ENCODE assay signal across 26 cellular contexts in the genomic region with DNA sequence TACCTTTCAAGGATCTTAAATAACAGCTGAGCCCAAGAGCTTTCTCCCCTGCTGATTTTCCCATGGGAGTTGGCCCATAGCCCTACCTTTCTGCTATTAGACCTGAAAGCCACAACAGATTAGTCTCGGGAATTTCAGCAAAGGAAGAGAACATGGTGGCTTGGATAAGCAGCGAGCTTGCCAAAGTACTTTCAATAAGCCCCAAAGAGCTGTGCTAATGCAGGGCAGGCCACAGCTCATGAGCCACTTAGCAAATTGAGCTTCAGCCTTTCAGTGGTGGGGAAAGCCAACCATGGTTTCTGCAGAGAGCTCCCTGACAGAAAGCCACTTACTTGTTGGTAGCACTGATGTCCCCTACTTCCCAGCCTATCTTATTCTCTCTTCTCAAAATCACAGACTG.
"Had no signal": no experiment of that assay in that cellular context is flagged by ENCODE, and none has a peak within 500 bp of the region (broad histone marks: within the 10 kb centered on the region; RNA-seq: fewer than 3 reads in every experiment).

No MANE protein-coding gene starts in this region.

- H3K9me3 ChIP-seq: ovary, psoas muscle, right lobe of liver, sigmoid colon, stomach, thoracic aorta, thyroid gland, tibial nerve, upper lobe of right lung, uterus had no signal

- H3K27ac ChIP-seq: ovary, parathyroid adenoma, psoas muscle, right lobe of liver, sigmoid colon, stomach, thoracic aorta, thyroid gland, tibial nerve, upper lobe of right lung, uterus had no signal

- H3K27me3 ChIP-seq: ovary, right lobe of liver, sigmoid colon, stomach, thyroid gland, tibial nerve, upper lobe of right lung, uterus had no signal

- ATAC-seq: naive thymus-derived CD8-positive, alpha-beta T cell; natural killer cell treated with Interleukin-12 subunit alpha and Interleukin-12 subunit beta and Interleukin-15 and Interleukin-18, amount 100 ng/mL, for 72 hours; psoas muscle; right cardiac atrium; right lobe of liver; stimulated activated effector memory CD8-positive, alpha-beta T cell treated with anti-CD3 and anti-CD28 coated beads, Interleukin-12 subunit alpha, Interleukin-12 subunit beta, amount 100 ng/mL, for 72 hours; stimulated activated naive B cell treated with anti-CD40 and anti-IgM and Interleukin-4, amounts not matched to agents 10 μg/mL and 1 μg/mL and 100 μg/mL, for 72 hours; upper lobe of right lung had no signal

- H3K9ac ChIP-seq: parathyroid adenoma had no signal

- DNase-seq: naive thymus-derived CD8-positive, alpha-beta T cell; nephron progenitor cell; occipital lobe; ovary; posterior cingulate gyrus; psoas muscle; right cardiac atrium; right lobe of liver; sigmoid colon; small intestine; stimulated activated CD4-positive, alpha-beta T cell treated with anti-CD3 and anti-CD28 coated beads, Interleukin-15, amount 100 ng/mL, for 24 hours; stimulated activated CD4-positive, alpha-beta T cell treated with anti-CD3 and anti-CD28 coated beads, Interleukin-2, amount 100 ng/mL, for 24 hours; stimulated activated CD4-positive, alpha-beta T cell treated with anti-CD3 and anti-CD28 coated beads, Interleukin-2, amount 100 ng/mL, for 48 hours; stimulated activated CD4-positive, alpha-beta T cell treated with anti-CD3 and anti-CD28 coated beads, Interleukin-4, amount 100 ng/mL, for 24 hours; stimulated activated naive B cell treated with anti-CD40 and anti-IgM and Interleukin-4, amounts not matched to agents 10 μg/mL and 1 μg/mL and 100 μg/mL, for 72 hours; stimulated activated naive CD4-positive, alpha-beta T cell treated with Interleukin-2 at 50 U/mL for 16 hours; stomach; thyroid gland; trophoblast cell; upper lobe of right lung; uterus had no signal

- H3K4me1 ChIP-seq: parathyroid adenoma, psoas muscle, right lobe of liver, sigmoid colon, stomach, thyroid gland, tibial nerve, upper lobe of right lung, uterus had no signal

- H2AFZ ChIP-seq: parathyroid adenoma had no signal

- H3K4me3 ChIP-seq: ovary, psoas muscle, right lobe of liver, sigmoid colon, stomach, thoracic aorta, thyroid gland, tibial nerve, upper lobe of right lung, uterus had no signal

- H3K36me3 ChIP-seq: ovary, right lobe of liver, sigmoid colon, stomach, thoracic aorta, thyroid gland, tibial nerve, upper lobe of right lung, uterus had no signal
